ENCODE assay signal across 25 cellular contexts in the genomic region with DNA sequence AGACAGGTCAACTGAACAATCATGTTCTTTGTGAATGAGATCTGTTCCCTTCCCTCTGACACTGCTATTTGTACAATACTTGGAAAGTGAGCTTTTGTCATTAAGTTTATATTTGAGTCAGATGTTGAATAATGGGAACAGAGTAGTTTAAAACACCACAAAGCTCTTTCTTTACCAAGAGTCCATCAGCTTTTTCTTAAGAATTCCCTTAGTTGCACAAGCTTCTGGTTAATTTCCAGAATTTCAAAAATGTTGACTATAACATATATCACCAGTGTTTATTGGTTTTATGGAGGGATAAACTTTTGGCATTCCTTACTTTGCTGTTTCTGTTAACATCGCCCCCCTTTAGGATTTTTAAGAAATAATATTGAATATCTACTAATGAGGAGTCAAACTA.
A peak's percentile ranks its signal among the peaks of the same experiment; 100 is the strongest.
DNase-seq lines count a peak whose midpoint lies in the region; FAIRE-seq and TF ChIP-seq lines count a peak whose summit lies in the region.
"Had no signal": no experiment of that assay in that cellular context is flagged by ENCODE, and none has a peak within 500 bp of the region (broad histone marks: within the 10 kb centered on the region; RNA-seq: fewer than 3 reads in every experiment).

No MANE protein-coding gene starts in this region.

- DNase-seq in EL, result peak; percentile 39
- peak; percentile 19 for DNase-seq in M059J (ENCODE audit: low read depth)
- DNase-seq in fibroblast of mammary gland (ENCODE audit: low read depth), result peak; percentile 1
- peak; percentile 10 for DNase-seq in skeletal muscle cell (ENCODE audit: low read depth)
- no peak for DNase-seq in GF-D8 (lab: John Stamatoyannopoulos, UW)
- no peak for DNase-seq in GM19239 (ENCODE audit: insufficient read length, low spot score)
- no peak for DNase-seq in stimulated activated CD4-positive, alpha-beta T cell treated with anti-CD3 and anti-CD28 coated beads, Interleukin-12 subunit alpha, Interleukin-12 subunit beta, amount 100 ng/mL, for 4 hours
- no peak for DNase-seq in effector memory CD4-positive, alpha-beta T cell
- DNase-seq: Caco-2; CD4-positive, alpha-beta T cell; DMS 273 treated with DMSO at 0.1 percent for 48 hours; DMS79 treated with DMSO at 0.1 percent for 48 hours; IMR-90; MV-4-11; NCI-H1105 treated with DMSO at 0.1 percent for 48 hours; NCI-H2029 treated with DMSO at 0.1 percent for 48 hours; NCI-H345; NCI-H524; NCI-H82; Peyer's patch had no signal

- no peaks in the 10 kb centered on the region for H3K27me3 ChIP-seq in effector memory CD4-positive, alpha-beta T cell (replicated peaks; ENCODE audit: control insufficient read depth, insufficient read depth, low read length, poor library complexity, severe bottlenecking)
- H3K27me3 ChIP-seq: BLaER1, Peyer's patch had no signal

- H3K27ac ChIP-seq in effector memory CD4-positive, alpha-beta T cell (ENCODE audit: insufficient read depth, low read length, poor library complexity, severe bottlenecking), result no peak overlapping the region
- H3K27ac ChIP-seq: BLaER1, KMS-11, Peyer's patch had no signal

- H3K36me3 ChIP-seq in effector memory CD4-positive, alpha-beta T cell (ENCODE audit: control insufficient read depth, insufficient read depth, low read length), result no peaks in the 10 kb centered on the region
- H3K36me3 ChIP-seq: BLaER1, HAP-1, Peyer's patch had no signal

- H3K4me1 ChIP-seq in effector memory CD4-positive, alpha-beta T cell (ENCODE audit: control insufficient read depth, insufficient read depth, low read length, poor library complexity, severe bottlenecking), result no peaks in the 10 kb centered on the region
- H3K4me1 ChIP-seq: BLaER1, Caco-2, Peyer's patch had no signal

- FAIRE-seq in GM19239 (lab: Jason Lieb, UNC), result no peak
- FAIRE-seq: G401.6 had no signal

- H3K4me3 ChIP-seq in fibroblast of mammary gland (ENCODE audit: control insufficient read depth, low read depth, low read length) (no peak overlapping the region), skeletal muscle cell (ENCODE audit: low read depth, low read length) (no peak overlapping the region)
- H3K4me3 ChIP-seq in effector memory CD4-positive, alpha-beta T cell (ENCODE audit: insufficient read depth, low read depth, low read length, poor library complexity, severe bottlenecking), result no peak overlapping the region
- H3K4me3 ChIP-seq: BLaER1, GM23338, HAP-1, Peyer's patch had no signal

- TF ChIP-seq CTCF in fibroblast of mammary gland (conservative IDR thresholded peaks at IDR 0.05; ENCODE audit: control insufficient read depth, insufficient read depth, low read depth, low read length), result no peak

- H3K9me3 ChIP-seq in effector memory CD4-positive, alpha-beta T cell (ENCODE audit: control insufficient read depth, low read length), result no peaks in the 10 kb centered on the region
- H3K9me3 ChIP-seq: BLaER1, Caco-2, HAP-1, Peyer's patch had no signal

Comparison
In these comparisons a context has a peak if more than half of its experiments do, and no peak if none do; other contexts are left out.
1. DNase-seq: peak in EL (single experiment), M059J (single experiment), fibroblast of mammary gland (single experiment) and skeletal muscle cell (single experiment); none in GF-D8 (single experiment), GM19239 (single experiment), stimulated activated CD4-positive, alpha-beta T cell treated with anti-CD3 and anti-CD28 coated beads, Interleukin-12 subunit alpha, Interleukin-12 subunit beta, amount 100 ng/mL, for 4 hours (single experiment) and effector memory CD4-positive, alpha-beta T cell (0 of 3).